2 cellular contexts compared by ENCODE assay signal in genomic region chr6:45512594-45512993, GRCh38.
TF ChIP-seq lines count a peak whose summit lies in the region.

No MANE protein-coding gene starts in this region.

TF ChIP-seq in IMR-90, 13 proteins besides CTCF, POLR2A, EP300 and RAD21:
- TF ChIP-seq MAZ (IDR thresholded peaks at IDR 0.05; ENCODE audit: borderline replicate concordance, low read depth, low read length): no peak
- no peak for TF ChIP-seq CHD1 (IDR thresholded peaks at IDR 0.05; ENCODE audit: low read depth, low read length)
- TF ChIP-seq MXI1 (IDR thresholded peaks at IDR 0.05; ENCODE audit: borderline replicate concordance, low read depth, low read length): no peak
- no peak for TF ChIP-seq NFE2L2 (IDR thresholded peaks at IDR 0.05; ENCODE audit: low read depth, low read length)
- TF ChIP-seq RCOR1 (IDR thresholded peaks at IDR 0.05; ENCODE audit: insufficient replicate concordance, low read length): no peak
- TF ChIP-seq BHLHE40 (IDR thresholded peaks at IDR 0.05; ENCODE audit: low read depth, low read length): no peak
- TF ChIP-seq USF2 (IDR thresholded peaks at IDR 0.05; ENCODE audit: low read depth, low read length): no peak
- TF ChIP-seq SMC3 (IDR thresholded peaks at IDR 0.05; ENCODE audit: low read depth, low read length): no peak
- TF ChIP-seq FOS (IDR thresholded peaks at IDR 0.05; ENCODE audit: low read depth, low read length): no peak
- no peak for TF ChIP-seq MAFK (IDR thresholded peaks at IDR 0.05; ENCODE audit: low read depth, low read length)
- TF ChIP-seq CEBPB (IDR thresholded peaks at IDR 0.05; ENCODE audit: low read depth, low read length): no peak
- no peak for TF ChIP-seq RFX5 (IDR thresholded peaks at IDR 0.05; ENCODE audit: low read depth, low read length)
- TF ChIP-seq ELK1 (IDR thresholded peaks at IDR 0.05; ENCODE audit: borderline replicate concordance, low read depth, low read length): no peak

TF ChIP-seq in H1, 55 proteins besides CTCF, POLR2A, EP300 and RAD21:
- no peak for TF ChIP-seq BCL11A (IDR thresholded peaks at IDR 0.05; ENCODE audit: low read depth in 2 of 2, low read length in 2 of 2)
- no peak for TF ChIP-seq CBX8 (IDR thresholded peaks at IDR 0.05; ENCODE audit: borderline replicate concordance, low read depth, low read length)
- TF ChIP-seq MAFK (IDR thresholded peaks at IDR 0.05; ENCODE audit: low read depth, low read length): no peak
- TF ChIP-seq HDAC2 (IDR thresholded peaks at IDR 0.05; ENCODE audit: borderline replicate concordance in 1 of 2, low read depth in 2 of 2, low read length in 2 of 2): no peak
- no peak for TF ChIP-seq KDM1A (IDR thresholded peaks at IDR 0.05; ENCODE audit: borderline replicate concordance, low read length)
- TF ChIP-seq TCF12 (IDR thresholded peaks at IDR 0.05; ENCODE audit: low read depth, low read length): no peak
- no peak for TF ChIP-seq NRF1 (IDR thresholded peaks at IDR 0.05; ENCODE audit: low read depth, low read length)
- TF ChIP-seq FOSL1 (IDR thresholded peaks at IDR 0.05; ENCODE audit: insufficient read depth, low read depth, low read length): no peak
